Comparison of ENCODE assay signal across 22 cellular contexts in genomic region chr3:50224639-50225038, GRCh38. TPM values are rescaled to one million over a fixed set of nuclear protein-coding genes. Genes with fewer than 3 reads are reported as not detected.
DNase-seq lines count a peak whose midpoint lies in the region; ATAC-seq lines count a peak whose summit lies in the region.
"Had no signal": no experiment of that assay in that cellular context is flagged by ENCODE, and none has a peak within 500 bp of the region (broad histone marks: within the 10 kb centered on the region; RNA-seq: fewer than 3 reads in every experiment).

No MANE protein-coding gene starts in this region.

- H3K27me3 Mint-ChIP-seq in activated naive CD8-positive, alpha-beta T cell: no peaks in the 10 kb centered on the region
- H3K27me3 Mint-ChIP-seq in activated naive CD8-positive, alpha-beta T cell treated with anti-CD3 and anti-CD28 coated beads for 36 hours: peaks cover 9% of the 10 kb centered on the region
- H3K27me3 Mint-ChIP-seq in activated T-helper 17 cell treated with anti-CD3 and anti-CD28 coated beads, Interleukin-2, amount 50 U/mL, for 72 hours: no peaks in the 10 kb centered on the region
- H3K27me3 Mint-ChIP-seq in naive thymus-derived CD4-positive, alpha-beta T cell: peaks cover 0 to 17% (median 0%) of the 10 kb centered on the region in 5 donors
- H3K27me3 Mint-ChIP-seq in stimulated activated memory B cell treated with anti-CD40 and anti-IgM and Interleukin-4, amounts not matched to agents 10 μg/mL and 1 μg/mL and 100 μg/mL, for 72 hours: peaks cover 21% of the 10 kb centered on the region
- H3K27me3 Mint-ChIP-seq in immature natural killer cell (ENCODE audit: low read depth in 3 of 3): peaks cover 5 to 6% (median 6%) of the 10 kb centered on the region in 3 donors

- peaks cover 9 to 12% of the 10 kb centered on the region in 2 donors for H3K4me1 ChIP-seq in naive thymus-derived CD4-positive, alpha-beta T cell (ENCODE audit: control insufficient read depth in 2 of 2, insufficient read depth in 2 of 2, low read length in 2 of 2)

- DNase-seq in activated naive CD8-positive, alpha-beta T cell treated with anti-CD3 and anti-CD28 coated beads for 36 hours: no peak
- DNase-seq in naive thymus-derived CD4-positive, alpha-beta T cell: no peak
- DNase-seq in Right ventricle myocardium superior (no peak), immature natural killer cell (no peak)
- DNase-seq: C1 segment of cervical spinal cord, COR-L47, H7, IMR-90, NCI-H187 treated with DMSO at 0.1 percent for 48 hours, NCI-H510A, NCI-H82, PC-3 had no signal

- H3K27me3 ChIP-seq in naive thymus-derived CD4-positive, alpha-beta T cell (ENCODE audit: control insufficient read depth in 2 of 2, insufficient read depth in 2 of 2, low read length in 2 of 2): no peaks in the 10 kb centered on the region

- no peak overlapping the region for H3K4me3 ChIP-seq in naive thymus-derived CD4-positive, alpha-beta T cell (ENCODE audit: low read length)
- H3K4me3 ChIP-seq: A549 had no signal

- CTCF ChIA-PET in naive thymus-derived CD4-positive, alpha-beta T cell (lab: Charles Lee): interaction anchor here (0.8 to 15.3 kb wide), 6 partner anchors 9 to 58 kb away, joined by 3 to 211 read pairs (median 17); partner anchors contain the start of genes GNAI2 and GNAT1

- H3K4me3 Mint-ChIP-seq in activated naive CD8-positive, alpha-beta T cell: peak overlapping the region; percentile 27
- H3K4me3 Mint-ChIP-seq in activated naive CD8-positive, alpha-beta T cell treated with anti-CD3 and anti-CD28 coated beads for 36 hours: no peak overlapping the region
- peak overlapping the region; percentile 42 for H3K4me3 Mint-ChIP-seq in activated T-helper 17 cell treated with anti-CD3 and anti-CD28 coated beads, Interleukin-2, amount 50 U/mL, for 72 hours
- peak overlapping the region in 6 of 10 donors; percentile 19 to 98 (median 57) for H3K4me3 Mint-ChIP-seq in naive thymus-derived CD4-positive, alpha-beta T cell
- H3K4me3 Mint-ChIP-seq in stimulated activated memory B cell treated with anti-CD40 and anti-IgM and Interleukin-4, amounts not matched to agents 10 μg/mL and 1 μg/mL and 100 μg/mL, for 72 hours: peak overlapping the region; percentile 13
- H3K4me3 Mint-ChIP-seq in immature natural killer cell: peak overlapping the region in 2 of 5 donors; percentile 35 to 54

- no peaks in the 10 kb centered on the region for H3K36me3 Mint-ChIP-seq in activated naive CD8-positive, alpha-beta T cell
- H3K36me3 Mint-ChIP-seq in activated naive CD8-positive, alpha-beta T cell treated with anti-CD3 and anti-CD28 coated beads for 36 hours: no peaks in the 10 kb centered on the region
- no peaks in the 10 kb centered on the region for H3K36me3 Mint-ChIP-seq in activated T-helper 17 cell treated with anti-CD3 and anti-CD28 coated beads, Interleukin-2, amount 50 U/mL, for 72 hours (ENCODE audit: low read depth)
- no peaks in the 10 kb centered on the region for H3K36me3 Mint-ChIP-seq in naive thymus-derived CD4-positive, alpha-beta T cell
- H3K36me3 Mint-ChIP-seq in stimulated activated memory B cell treated with anti-CD40 and anti-IgM and Interleukin-4, amounts not matched to agents 10 μg/mL and 1 μg/mL and 100 μg/mL, for 72 hours: no peaks in the 10 kb centered on the region
- no peaks in the 10 kb centered on the region for H3K36me3 Mint-ChIP-seq in immature natural killer cell

- H3K27ac Mint-ChIP-seq in activated naive CD8-positive, alpha-beta T cell: no peak overlapping the region
- H3K27ac Mint-ChIP-seq in activated naive CD8-positive, alpha-beta T cell treated with anti-CD3 and anti-CD28 coated beads for 36 hours: no peak overlapping the region
- peak overlapping the region; percentile 93 for H3K27ac Mint-ChIP-seq in activated T-helper 17 cell treated with anti-CD3 and anti-CD28 coated beads, Interleukin-2, amount 50 U/mL, for 72 hours
- peak overlapping the region in 2 of 9 donors; percentile 28 to 56 for H3K27ac Mint-ChIP-seq in naive thymus-derived CD4-positive, alpha-beta T cell
- no peak overlapping the region for H3K27ac Mint-ChIP-seq in stimulated activated memory B cell treated with anti-CD40 and anti-IgM and Interleukin-4, amounts not matched to agents 10 μg/mL and 1 μg/mL and 100 μg/mL, for 72 hours
- peak overlapping the region in 1 of 6 donors; percentile 72 for H3K27ac Mint-ChIP-seq in immature natural killer cell

- POLR2A ChIA-PET in naive thymus-derived CD4-positive, alpha-beta T cell (lab: Charles Lee): interaction anchor here (0.9 to 14.8 kb wide), 3 partner anchors 18 to 36 kb away, joined by 3 to 253 read pairs (median 4); partner anchors contain the start of gene GNAI2

- no peaks in the 10 kb centered on the region for H3K36me3 ChIP-seq in naive thymus-derived CD4-positive, alpha-beta T cell (ENCODE audit: control insufficient read depth in 2 of 3, insufficient read depth in 3 of 3, low read length in 3 of 3)

- peaks cover 24% of the 10 kb centered on the region for H3K4me1 Mint-ChIP-seq in activated naive CD8-positive, alpha-beta T cell (ENCODE audit: low read depth)
- peaks cover 14% of the 10 kb centered on the region for H3K4me1 Mint-ChIP-seq in activated naive CD8-positive, alpha-beta T cell treated with anti-CD3 and anti-CD28 coated beads for 36 hours
- H3K4me1 Mint-ChIP-seq in activated T-helper 17 cell treated with anti-CD3 and anti-CD28 coated beads, Interleukin-2, amount 50 U/mL, for 72 hours: peaks cover 12% of the 10 kb centered on the region
- H3K4me1 Mint-ChIP-seq in naive thymus-derived CD4-positive, alpha-beta T cell: peaks cover 16 to 36% (median 28%) of the 10 kb centered on the region in 7 donors
- peaks cover 40% of the 10 kb centered on the region for H3K4me1 Mint-ChIP-seq in stimulated activated memory B cell treated with anti-CD40 and anti-IgM and Interleukin-4, amounts not matched to agents 10 μg/mL and 1 μg/mL and 100 μg/mL, for 72 hours
- H3K4me1 Mint-ChIP-seq in immature natural killer cell: peaks cover 26 to 35% of the 10 kb centered on the region in 2 donors

- no peak overlapping the region for H3K27ac ChIP-seq in naive thymus-derived CD4-positive, alpha-beta T cell (ENCODE audit: low read depth, low read length)
- H3K27ac ChIP-seq: A549, RWPE1 had no signal

- ATAC-seq in activated T-helper 17 cell treated with anti-CD3 and anti-CD28 coated beads, Interleukin-2, amount 50 U/mL, for 72 hours (replicated peaks): no peak
- ATAC-seq in naive thymus-derived CD4-positive, alpha-beta T cell: no peak
- ATAC-seq in stimulated activated memory B cell treated with anti-CD40 and anti-IgM and Interleukin-4, amounts not matched to agents 10 μg/mL and 1 μg/mL and 100 μg/mL, for 72 hours: no peak
- no peak for ATAC-seq in Right ventricle myocardium superior (ENCODE audit: poor library complexity)
- no peak for ATAC-seq in GM21576 (IDR thresholded peaks at IDR 0.05; ENCODE audit: unreplicated experiment)
- ATAC-seq: A549, PC-3 had no signal

- intact Hi-C loops in naive thymus-derived CD4-positive, alpha-beta T cell (cut with micrococcal nuclease): loop anchor here (5.0 kb wide), 2 partner anchors 422 to 552 kb away; partner anchors contain the start of genes INKA1 (in 2 of the 2) and APEH (in 1 of the 2)
- intact Hi-C loops in Right ventricle myocardium superior (cut with DNase I): no loop called here

- no peaks in the 10 kb centered on the region for H3K9me3 Mint-ChIP-seq in activated naive CD8-positive, alpha-beta T cell (ENCODE audit: low read depth)
- H3K9me3 Mint-ChIP-seq in activated naive CD8-positive, alpha-beta T cell treated with anti-CD3 and anti-CD28 coated beads for 36 hours: no peaks in the 10 kb centered on the region
- H3K9me3 Mint-ChIP-seq in activated T-helper 17 cell treated with anti-CD3 and anti-CD28 coated beads, Interleukin-2, amount 50 U/mL, for 72 hours: no peaks in the 10 kb centered on the region
- peaks cover 0 to 2% (median 0%) of the 10 kb centered on the region in 11 donors for H3K9me3 Mint-ChIP-seq in naive thymus-derived CD4-positive, alpha-beta T cell
- no peaks in the 10 kb centered on the region for H3K9me3 Mint-ChIP-seq in stimulated activated memory B cell treated with anti-CD40 and anti-IgM and Interleukin-4, amounts not matched to agents 10 μg/mL and 1 μg/mL and 100 μg/mL, for 72 hours
- no peaks in the 10 kb centered on the region for H3K9me3 Mint-ChIP-seq in immature natural killer cell

- H3K9me3 ChIP-seq in naive thymus-derived CD4-positive, alpha-beta T cell (ENCODE audit: control insufficient read depth in 2 of 3, low read length in 3 of 3): no peaks in the 10 kb centered on the region
- H3K9me3 ChIP-seq: A549 had no signal

RNA-seq across cellular contexts. Expression of gene GNAI2, which starts 11.4 kb away (rescaled TPM):
- 100 to 1,000 TPM; 211 to 217 TPM for total RNA-seq in activated naive CD8-positive, alpha-beta T cell treated with anti-CD3 and anti-CD28 coated beads for 36 hours
- 100 to 1,000 TPM; 283 to 392 TPM for total RNA-seq in activated T-helper 17 cell treated with anti-CD3 and anti-CD28 coated beads, Interleukin-2, amount 50 U/mL, for 72 hours
- 100 to 1,000 TPM; 225 to 442 (median 282) TPM for total RNA-seq in naive thymus-derived CD4-positive, alpha-beta T cell
- 100 to 1,000 TPM; 443 to 527 TPM for polyA plus RNA-seq in naive thymus-derived CD4-positive, alpha-beta T cell
- total RNA-seq in Right ventricle myocardium superior: 126 TPM
- 100 to 1,000 TPM; 550 to 903 (median 902) TPM for polyA plus RNA-seq in immature natural killer cell

RNA-seq across cellular contexts. Expression of gene SLC38A3, which starts 19.6 kb away (rescaled TPM):
- under 1 TPM in 1 of 2 experiments, not detected in 1; 0.18 TPM for total RNA-seq in activated naive CD8-positive, alpha-beta T cell treated with anti-CD3 and anti-CD28 coated beads for 36 hours
- under 1 TPM in 1 of 2 donors, not detected in 1; 0.71 TPM for total RNA-seq in activated T-helper 17 cell treated with anti-CD3 and anti-CD28 coated beads, Interleukin-2, amount 50 U/mL, for 72 hours
- total RNA-seq in naive thymus-derived CD4-positive, alpha-beta T cell: 1 to 10 TPM in 1 of 5 experiments, not detected in 4; 1.8 TPM
- polyA plus RNA-seq in naive thymus-derived CD4-positive, alpha-beta T cell: not detected
- 10.6 TPM for total RNA-seq in Right ventricle myocardium superior
- polyA plus RNA-seq in immature natural killer cell: not detected
- total RNA-seq: Daoy, HT-29 had no signal

RNA-seq across cellular contexts. Expression of gene GNAT1, which starts 33.2 kb away (rescaled TPM):
- under 1 TPM in 1 of 2 experiments, not detected in 1; 0.12 TPM for total RNA-seq in activated naive CD8-positive, alpha-beta T cell treated with anti-CD3 and anti-CD28 coated beads for 36 hours
- not detected for total RNA-seq in activated T-helper 17 cell treated with anti-CD3 and anti-CD28 coated beads, Interleukin-2, amount 50 U/mL, for 72 hours
- total RNA-seq in naive thymus-derived CD4-positive, alpha-beta T cell: 1 to 10 TPM in 1 of 5 experiments, under 1 TPM in 1, not detected in 3; 0.24 to 1.2 TPM
- not detected for polyA plus RNA-seq in naive thymus-derived CD4-positive, alpha-beta T cell
- not detected for total RNA-seq in Right ventricle myocardium superior
- not detected for polyA plus RNA-seq in immature natural killer cell
- total RNA-seq: Daoy, H7, IMR-90, LHCN-M2, SK-MEL-5 had no signal
- polyA plus RNA-seq: A549, IMR-90 had no signal

RNA-seq across cellular contexts. Expression of gene SEMA3B, which starts 44.3 kb away (rescaled TPM):
- total RNA-seq in activated naive CD8-positive, alpha-beta T cell treated with anti-CD3 and anti-CD28 coated beads for 36 hours: 1 to 10 TPM; 1.2 to 1.6 TPM
- 1 to 10 TPM; 1.2 to 2.3 TPM for total RNA-seq in activated T-helper 17 cell treated with anti-CD3 and anti-CD28 coated beads, Interleukin-2, amount 50 U/mL, for 72 hours
- 1 to 10 TPM in 3 of 5 experiments, under 1 TPM in 2; 0.73 to 3.7 (median 1.4) TPM for total RNA-seq in naive thymus-derived CD4-positive, alpha-beta T cell
- polyA plus RNA-seq in naive thymus-derived CD4-positive, alpha-beta T cell: not detected
- 19.9 TPM for total RNA-seq in Right ventricle myocardium superior
- polyA plus RNA-seq in immature natural killer cell: not detected

RNA-seq across cellular contexts. Expression of gene LSMEM2, which starts 54.2 kb away (rescaled TPM):
- not detected for total RNA-seq in activated naive CD8-positive, alpha-beta T cell treated with anti-CD3 and anti-CD28 coated beads for 36 hours
- total RNA-seq in activated T-helper 17 cell treated with anti-CD3 and anti-CD28 coated beads, Interleukin-2, amount 50 U/mL, for 72 hours: under 1 TPM in 1 of 2 donors, not detected in 1; 0.34 TPM
- not detected for total RNA-seq in naive thymus-derived CD4-positive, alpha-beta T cell
- polyA plus RNA-seq in naive thymus-derived CD4-positive, alpha-beta T cell: under 1 TPM in 1 of 2 donors, not detected in 1; 0.15 TPM
- total RNA-seq in Right ventricle myocardium superior: 29.6 TPM
- not detected for polyA plus RNA-seq in immature natural killer cell
- total RNA-seq: Daoy, HT-29, LHCN-M2, PC-3, SK-MEL-5 had no signal
- polyA plus RNA-seq: IMR-90 had no signal
